ENCODE assay signal across 15 cellular contexts in the genomic region with DNA sequence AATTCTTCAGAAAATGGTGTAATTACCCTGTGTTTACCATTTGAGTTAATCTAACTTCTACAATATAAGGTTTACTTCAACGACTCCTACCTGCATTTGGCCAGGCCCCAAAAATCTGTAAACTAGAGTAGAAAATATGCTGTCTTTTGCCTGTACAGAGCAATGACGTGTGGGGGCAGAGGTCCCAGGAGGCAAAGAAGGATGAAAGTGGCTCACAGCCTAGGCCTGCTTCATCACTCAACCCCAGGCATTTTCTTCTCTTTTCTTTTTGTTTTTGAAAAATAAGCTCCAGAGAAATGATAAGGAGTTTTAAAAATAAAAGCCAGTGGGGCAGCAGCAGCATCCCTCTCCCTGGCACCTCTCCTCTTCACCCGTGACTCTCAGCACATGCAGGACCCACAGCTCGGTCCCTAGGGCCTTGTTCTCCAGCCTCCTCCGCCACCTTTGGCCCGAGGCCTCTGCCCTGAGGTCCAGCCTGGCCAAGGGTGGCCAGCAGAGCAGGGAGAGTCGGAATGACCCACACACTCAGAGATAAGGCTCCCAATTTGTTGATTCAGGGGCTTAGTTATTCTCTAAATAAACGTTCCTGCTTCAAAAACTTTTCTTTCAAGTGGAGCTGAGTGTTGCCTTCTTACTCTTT.
DNase-seq lines count a peak whose midpoint lies in the region; ATAC-seq and TF ChIP-seq lines count a peak whose summit lies in the region.
"Had no signal": no experiment of that assay in that cellular context is flagged by ENCODE, and none has a peak within 500 bp of the region (broad histone marks: within the 10 kb centered on the region; RNA-seq: fewer than 3 reads in every experiment).

No MANE protein-coding gene starts in this region.

- H3K4me1 Mint-ChIP-seq in HFFc6 (ENCODE audit: low read depth), result peaks cover 42% of the 10 kb centered on the region
- H3K4me1 Mint-ChIP-seq: CD8-positive, alpha-beta memory T cell had no signal

- H3K9me3 ChIP-seq in right cardiac atrium (ENCODE audit: control insufficient read depth, low read length), result no peaks in the 10 kb centered on the region
- H3K9me3 ChIP-seq in thoracic aorta, result no peaks in the 10 kb centered on the region
- H3K9me3 ChIP-seq: BE2C, MG63 had no signal

- H3K4me1 ChIP-seq in right cardiac atrium (ENCODE audit: control insufficient read depth, insufficient read depth, low read length) (no peaks in the 10 kb centered on the region), thoracic aorta (ENCODE audit: control insufficient read depth in 1 of 2, low read depth in 2 of 2) (peaks cover 5 to 38% of the 10 kb centered on the region in 2 donors)
- H3K4me1 ChIP-seq: BE2C had no signal

- H3K27ac Mint-ChIP-seq in HFFc6, result peak overlapping the region; percentile 39; the same call in 1 of the 2 replicates
- H3K27ac Mint-ChIP-seq: CD8-positive, alpha-beta memory T cell had no signal

- H3K36me3 Mint-ChIP-seq in HFFc6 (ENCODE audit: low read depth), result peaks cover 8% of the 10 kb centered on the region; the same call in 1 of the 2 replicates
- H3K36me3 Mint-ChIP-seq: CD8-positive, alpha-beta memory T cell had no signal

- intact Hi-C loops in right cardiac atrium (cut with DNase I), result no loop called here

- H3K36me3 ChIP-seq in thoracic aorta, result no peaks in the 10 kb centered on the region
- H3K36me3 ChIP-seq: BE2C, MG63 had no signal

- H3K27me3 Mint-ChIP-seq in HFFc6 (ENCODE audit: insufficient read depth), result peaks cover 1% of the 10 kb centered on the region

- H3K4me3 ChIP-seq in right cardiac atrium (ENCODE audit: low read length) (no peak overlapping the region), thoracic aorta (no peak overlapping the region)
- H3K4me3 ChIP-seq: MG63 had no signal

- ATAC-seq in right cardiac atrium (peak in 1 of 2 donors; percentile 65), thoracic aorta (ENCODE audit: insufficient number of reproducible peaks, low FRiP score, low read depth) (peak; percentile 43), HG03432 (IDR thresholded peaks at IDR 0.05; ENCODE audit: unreplicated experiment) (no peak)

- DNase-seq in HFFc6 (no peak), ecto neural progenitor cell (ENCODE audit: low spot score) (peak; percentile 21), right cardiac atrium (peak in 2 of 3 donors; percentile 54 to 66), thoracic aorta (ENCODE audit: low spot score) (no peak), NCI-H1105 (lab: John Stamatoyannopoulos, UW) (no peak), NCI-H446 treated with DMSO at 0.1 percent for 48 hours (lab: John Stamatoyannopoulos, UW) (no peak)
- DNase-seq in activated naive CD4-positive, alpha-beta T cell (lab: John Stamatoyannopoulos, UW), result no peak
- DNase-seq: BE2C; CD8-positive, alpha-beta memory T cell; MG63; NCI-H1930; NCI-H2171 treated with DMSO at 0.1 percent for 48 hours; NCI-H510A treated with DMSO at 0.1 percent for 48 hours had no signal

- WGBS in right cardiac atrium, result 44% methylated on average over 8 of the region's 8 CpGs

- no peak overlapping the region for H3K4me3 Mint-ChIP-seq in HFFc6
- H3K4me3 Mint-ChIP-seq: CD8-positive, alpha-beta memory T cell had no signal

- TF ChIP-seq CTCF in HFFc6 (IDR thresholded peaks at IDR 0.05), result no peak
- TF ChIP-seq CTCF in thoracic aorta (IDR thresholded peaks at IDR 0.05), result no peak

- no peaks in the 10 kb centered on the region for H3K9me3 Mint-ChIP-seq in HFFc6

- no peaks in the 10 kb centered on the region for H3K27me3 ChIP-seq in right cardiac atrium (ENCODE audit: control insufficient read depth, insufficient read depth)
- H3K27me3 ChIP-seq in thoracic aorta (replicated peaks; ENCODE audit: insufficient read depth), result no peaks in the 10 kb centered on the region
- H3K27me3 ChIP-seq: BE2C, MG63 had no signal

- H3K27ac ChIP-seq in right cardiac atrium (ENCODE audit: low read length) (no peak overlapping the region), thoracic aorta (peak overlapping the region; percentile 54 to 79)
- H3K27ac ChIP-seq: KMS-11 had no signal

Comparison
In these comparisons a context has a peak if more than half of its experiments do, and no peak if none do; other contexts are left out.
1. DNase-seq: peak in ecto neural progenitor cell (single experiment) and right cardiac atrium (2 of 3); none in HFFc6 (single experiment), thoracic aorta (single experiment), NCI-H1105 (single experiment), activated naive CD4-positive, alpha-beta T cell (0 of 4) and NCI-H446 treated with DMSO at 0.1 percent for 48 hours (single experiment).